Comparison of ENCODE assay signal across 1 cellular context in the genomic region with DNA sequence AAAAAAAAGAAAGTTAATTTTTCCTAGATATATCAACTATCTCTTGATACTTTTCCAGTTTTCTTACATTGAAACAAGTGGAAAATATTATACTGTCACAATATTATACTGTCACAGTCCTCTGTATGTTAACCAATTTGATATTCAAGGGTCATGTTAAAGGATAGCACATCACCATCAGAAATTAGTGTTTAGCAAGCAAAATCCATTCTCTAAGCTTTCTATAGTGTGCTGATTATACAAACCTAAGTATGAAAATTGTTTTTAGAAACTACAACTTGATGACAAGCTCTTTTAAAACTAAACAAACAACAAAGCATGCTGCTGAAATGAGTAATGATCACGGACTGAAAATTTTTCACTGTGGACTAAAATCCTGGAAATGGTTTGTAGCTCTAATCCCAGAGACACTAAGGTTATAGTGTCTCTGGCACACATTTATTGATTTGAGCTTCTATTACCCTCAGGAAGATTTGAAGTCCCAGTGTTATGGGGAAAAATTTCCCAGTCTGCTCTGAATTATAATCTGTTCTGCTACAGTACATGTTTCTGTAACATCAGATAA.
TF ChIP-seq lines count a peak whose summit lies in the region.

No MANE protein-coding gene starts in this region.

TF ChIP-seq in IMR-90, 13 proteins besides CTCF, POLR2A, EP300 and RAD21 (continued from another document):
- TF ChIP-seq MAZ (IDR thresholded peaks at IDR 0.05; ENCODE audit: borderline replicate concordance, low read depth, low read length) = no peak
- TF ChIP-seq MXI1 (IDR thresholded peaks at IDR 0.05; ENCODE audit: borderline replicate concordance, low read depth, low read length) = no peak
- no peak for TF ChIP-seq BHLHE40 (IDR thresholded peaks at IDR 0.05; ENCODE audit: low read depth, low read length)
TF ChIP-seq in IMR-90: peak in this region for 0.
